18 cellular contexts compared by ENCODE assay signal in genomic region chr9:27383524-27383923, GRCh38.
DNase-seq lines count a peak whose midpoint lies in the region; ATAC-seq, FAIRE-seq and TF ChIP-seq lines count a peak whose summit lies in the region.
"Had no signal": no experiment of that assay in that cellular context is flagged by ENCODE, and none has a peak within 500 bp of the region (broad histone marks: within the 10 kb centered on the region; RNA-seq: fewer than 3 reads in every experiment).

No MANE protein-coding gene starts in this region.

- peak overlapping the region; percentile 81 for H3K27ac Mint-ChIP-seq in activated B cell treated with CpG ODN at 0.5 μM for 24 hours
- H3K27ac Mint-ChIP-seq: natural killer cell treated with Interleukin-12 subunit alpha and Interleukin-12 subunit beta and Interleukin-15 and Interleukin-18, amount 100 ng/mL, for 72 hours had no signal

- peak overlapping the region; percentile 66 for H3K4me3 Mint-ChIP-seq in activated B cell treated with CpG ODN at 0.5 μM for 24 hours
- H3K4me3 Mint-ChIP-seq: natural killer cell treated with Interleukin-12 subunit alpha and Interleukin-12 subunit beta and Interleukin-15 and Interleukin-18, amount 100 ng/mL, for 72 hours had no signal

- CTCF ChIA-PET in activated B cell treated with CpG ODN at 0.5 μM for 24 hours (lab: Charles Lee), result no interaction called here

- no peak for DNase-seq in GM18507 (ENCODE audit: extremely low spot score, insufficient read length, low read depth)
- DNase-seq in activated B cell treated with CpG ODN at 0.5 μM for 24 hours, result no peak
- no peak for DNase-seq in transverse colon
- DNase-seq in DMS79 treated with DMSO at 0.1 percent for 48 hours (lab: John Stamatoyannopoulos, UW), result no peak
- DNase-seq in heart right ventricle, result no peak
- DNase-seq: activated CD4-positive, alpha-beta T cell treated with anti-CD3 and anti-CD28 coated beads for 4 hours; activated effector memory CD4-positive, alpha-beta T cell treated with Interleukin-2 at 50 U/mL for 16 hours; AML-193; dorsolateral prefrontal cortex; stimulated activated naive CD4-positive, alpha-beta T cell treated with Interleukin-2 at 50 U/mL for 16 hours; tibial artery had no signal

- H3K36me3 ChIP-seq in transverse colon (no peaks in the 10 kb centered on the region), heart right ventricle (no peaks in the 10 kb centered on the region)
- H3K36me3 ChIP-seq: tibial artery had no signal

- no peaks in the 10 kb centered on the region for H3K36me3 Mint-ChIP-seq in activated B cell treated with CpG ODN at 0.5 μM for 24 hours (ENCODE audit: low read depth)
- H3K36me3 Mint-ChIP-seq: natural killer cell treated with Interleukin-12 subunit alpha and Interleukin-12 subunit beta and Interleukin-15 and Interleukin-18, amount 100 ng/mL, for 72 hours had no signal

- TF ChIP-seq POLR2A in transverse colon (IDR thresholded peaks at IDR 0.05), result no peak

- no peak overlapping the region for H3K4me3 ChIP-seq in transverse colon
- H3K4me3 ChIP-seq in heart right ventricle, result no peak overlapping the region
- H3K4me3 ChIP-seq: dorsolateral prefrontal cortex, tibial artery had no signal

- no peak for TF ChIP-seq CTCF in activated B cell treated with CpG ODN at 0.5 μM for 24 hours (IDR thresholded peaks at IDR 0.05)
- no peak for TF ChIP-seq CTCF in transverse colon (IDR thresholded peaks at IDR 0.05)
- no peak for TF ChIP-seq CTCF in heart right ventricle (IDR thresholded peaks at IDR 0.05)

- WGBS in transverse colon (ENCODE audit: low coverage in 1 of 2), 2 donors, result 59 to 63% methylated on average over 1 of the region's 1 CpG
- WGBS in heart right ventricle, 2 donors, result 91 to 93% methylated on average over 1 of the region's 1 CpG

- intact Hi-C loops in activated B cell treated with CpG ODN at 0.5 μM for 24 hours (cut with micrococcal nuclease) (loop anchor here (1.0 to 2.0 kb wide), 2 partner anchors 10 to 17 kb away; no protein-coding TSS in a partner anchor), transverse colon (cut with DNase I; ENCODE audit: low total_unique reads) (no loop called here), heart right ventricle (cut with DNase I) (no loop called here)

- POLR2A ChIA-PET in activated B cell treated with CpG ODN at 0.5 μM for 24 hours (lab: Charles Lee), result interaction anchor here (1.1 to 1.5 kb wide), 2 partner anchors 10 to 14 kb away, joined by 3 to 4 read pairs; no protein-coding TSS in a partner anchor

- H3K4me1 Mint-ChIP-seq in activated B cell treated with CpG ODN at 0.5 μM for 24 hours, result peaks cover 95% of the 10 kb centered on the region

- H3K27me3 Mint-ChIP-seq in activated B cell treated with CpG ODN at 0.5 μM for 24 hours, result no peaks in the 10 kb centered on the region

- FAIRE-seq in GM18507 (lab: Jason Lieb, UNC), result peak; percentile 18
- FAIRE-seq: D721Med, frontal cortex, G401.6 had no signal

- no peak for TF ChIP-seq EP300 in transverse colon (IDR thresholded peaks at IDR 0.05; ENCODE audit: low read depth)

- H3K27me3 ChIP-seq in transverse colon (no peaks in the 10 kb centered on the region), heart right ventricle (no peaks in the 10 kb centered on the region)
- H3K27me3 ChIP-seq: dorsolateral prefrontal cortex, tibial artery had no signal

- H3K27ac ChIP-seq in transverse colon, result peak overlapping the region; percentile 68 to 83 (median 76)
- no peak overlapping the region for H3K27ac ChIP-seq in heart right ventricle
- H3K27ac ChIP-seq: epithelial cell of prostate, tibial artery had no signal

- in situ Hi-C loops in transverse colon (cut with MboI; ENCODE audit: low pct_ligation_motif_present in 1 of 4, low pct_unique_long_range_greater_than_20kb in 1 of 4, low sequenced_read_pairs in 3 of 4), result no loop called here

- peak; percentile 41 for ATAC-seq in HG02678 (IDR thresholded peaks at IDR 0.05; ENCODE audit: unreplicated experiment)
- ATAC-seq in activated B cell treated with CpG ODN at 0.5 μM for 24 hours (ENCODE audit: low read depth), result peak; percentile 39
- no peak for ATAC-seq in GM19452 (IDR thresholded peaks at IDR 0.05; ENCODE audit: unreplicated experiment)
- no peak for ATAC-seq in heart right ventricle
- ATAC-seq: natural killer cell treated with Interleukin-12 subunit alpha and Interleukin-12 subunit beta and Interleukin-15 and Interleukin-18, amount 100 ng/mL, for 72 hours had no signal

- H3K9me3 ChIP-seq in transverse colon (no peaks in the 10 kb centered on the region), heart right ventricle (no peaks in the 10 kb centered on the region)
- H3K9me3 ChIP-seq: tibial artery had no signal

- H3K4me1 ChIP-seq in transverse colon (peaks cover 15 to 83% (median 63%) of the 10 kb centered on the region in 4 donors), heart right ventricle (no peaks in the 10 kb centered on the region)

- no peaks in the 10 kb centered on the region for H3K9me3 Mint-ChIP-seq in activated B cell treated with CpG ODN at 0.5 μM for 24 hours
- H3K9me3 Mint-ChIP-seq: natural killer cell treated with Interleukin-12 subunit alpha and Interleukin-12 subunit beta and Interleukin-15 and Interleukin-18, amount 100 ng/mL, for 72 hours had no signal

Comparison
In these comparisons a context has a peak if more than half of its experiments do, and no peak if none do; other contexts are left out.
1. ATAC-seq: peak in HG02678 (single experiment) and activated B cell treated with CpG ODN at 0.5 μM for 24 hours (single experiment); none in GM19452 (single experiment) and heart right ventricle (0 of 8).
2. H3K27ac ChIP-seq: peak in transverse colon (4 of 4); none in heart right ventricle (0 of 10).